Comparison of ENCODE assay signal across 1 cellular context in the genomic region with DNA sequence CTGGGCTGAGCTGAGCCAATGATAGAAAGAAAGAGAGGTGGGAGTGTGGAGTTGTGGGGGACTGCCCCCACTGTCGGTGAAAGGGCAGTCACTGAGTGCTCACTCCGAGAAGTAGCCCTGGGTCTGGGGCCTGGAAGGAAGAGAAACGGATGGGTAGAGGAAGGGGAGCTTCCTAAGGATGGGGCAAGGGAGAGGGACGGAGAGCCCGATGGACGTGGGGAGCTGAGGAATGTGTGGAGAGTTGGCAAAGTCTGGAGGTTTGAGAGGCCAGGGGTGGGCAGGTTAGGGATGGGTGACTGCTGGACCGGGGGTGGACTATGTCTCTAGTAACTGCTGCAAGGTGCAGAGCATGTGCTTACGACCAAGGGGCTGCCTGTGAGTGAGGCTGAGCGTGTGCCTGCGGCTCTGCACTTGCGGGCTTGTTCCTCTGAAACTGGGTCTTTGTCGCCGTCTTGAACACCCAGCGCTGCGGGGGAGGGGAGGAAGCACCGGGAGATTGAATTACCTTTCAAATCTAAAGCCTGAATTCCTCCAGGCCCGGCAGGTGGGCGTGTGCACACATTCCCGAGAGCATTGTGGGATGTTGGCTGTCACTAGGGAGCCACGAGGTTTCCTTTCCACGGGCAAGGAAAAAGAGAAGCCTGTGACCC.
TF ChIP-seq lines count a peak whose summit lies in the region.

No MANE protein-coding gene starts in this region.

TF ChIP-seq in HEK293, 187 proteins besides CTCF, POLR2A, EP300 and RAD21 (continued from another document):
- TF ChIP-seq EGR2 (tag by site-specific recombination; IDR thresholded peaks at IDR 0.05; ENCODE audit: low read depth) (peak; percentile 93), ZNF335 (tag by site-specific recombination; conservative IDR thresholded peaks at IDR 0.05) (peak; percentile 30; the same call in 1 of the 2 replicates), KLF1 (tag by site-specific recombination; IDR thresholded peaks at IDR 0.05) (peak; percentile 19; the same call in 1 of the 2 replicates), ZNF521 (tag by site-specific recombination; IDR thresholded peaks at IDR 0.05) (no peak), ZNF146 (tag by site-specific recombination; IDR thresholded peaks at IDR 0.05) (no peak), IKZF3 (tag by site-specific recombination; IDR thresholded peaks at IDR 0.05) (0 out of 2 replicates have a peak, but pooled peaks have one; percentile 46), ZNF239 (tag by site-specific recombination; IDR thresholded peaks at IDR 0.05) (no peak), ZNF174 (tag by site-specific recombination; IDR thresholded peaks at IDR 0.05) (no peak), ZNF354C (tag by site-specific recombination; IDR thresholded peaks at IDR 0.05; ENCODE audit: borderline replicate concordance, low read depth) (no peak), SP3 (tag by site-specific recombination; IDR thresholded peaks at IDR 0.05) (no peak), ZNF280D (tag by site-specific recombination; IDR thresholded peaks at IDR 0.05) (no peak), MZF1 (tag by site-specific recombination; IDR thresholded peaks at IDR 0.05; ENCODE audit: borderline replicate concordance) (no peak), WT1 (tag by site-specific recombination; IDR thresholded peaks at IDR 0.05) (peak; percentile 60; the same call in 1 of the 2 replicates), KLF9 (tag by site-specific recombination; IDR thresholded peaks at IDR 0.05; ENCODE audit: low read depth) (peak; percentile 55), ZNF555 (tag by site-specific recombination; conservative IDR thresholded peaks at IDR 0.05) (no peak), ZFHX2 (tag by site-specific recombination; conservative IDR thresholded peaks at IDR 0.05) (peak; percentile 93), ZNF404 (tag by site-specific recombination; IDR thresholded peaks at IDR 0.05) (no peak), ZNF776 (tag by site-specific recombination; IDR thresholded peaks at IDR 0.05; ENCODE audit: borderline replicate concordance) (no peak), GFI1B (tag by site-specific recombination; IDR thresholded peaks at IDR 0.05) (no peak), ZNF585B (tag by site-specific recombination; IDR thresholded peaks at IDR 0.05) (no peak), ZSCAN4 (tag by site-specific recombination; IDR thresholded peaks at IDR 0.05) (no peak), GLIS1 (tag by site-specific recombination; IDR thresholded peaks at IDR 0.05) (peak; percentile 78), ZIC2 (tag by site-specific recombination; IDR thresholded peaks at IDR 0.05) (peak; percentile 66), MYNN (tag by site-specific recombination; IDR thresholded peaks at IDR 0.05; ENCODE audit: borderline replicate concordance) (no peak), ZFP3 (tag by site-specific recombination; IDR thresholded peaks at IDR 0.05; ENCODE audit: low read depth) (no peak), ZNF549 (tag by site-specific recombination; IDR thresholded peaks at IDR 0.05) (no peak), ZBTB11 (tag by site-specific recombination; conservative IDR thresholded peaks at IDR 0.05; ENCODE audit: low read depth) (no peak), ZNF157 (tag by site-specific recombination; IDR thresholded peaks at IDR 0.05) (no peak), ZNF24 (tag by site-specific recombination; IDR thresholded peaks at IDR 0.05) (no peak), RBAK (tag by site-specific recombination; IDR thresholded peaks at IDR 0.05) (no peak), ZNF510 (tag by site-specific recombination; IDR thresholded peaks at IDR 0.05; ENCODE audit: insufficient replicate concordance) (no peak), ZNF416 (tag by site-specific recombination; IDR thresholded peaks at IDR 0.05) (no peak), ZEB2 (tag by site-specific recombination; IDR thresholded peaks at IDR 0.05) (no peak), HIC1 (tag by site-specific recombination; IDR thresholded peaks at IDR 0.05) (no peak), ZXDB (tag by site-specific recombination; IDR thresholded peaks at IDR 0.05) (no peak), ZNF221 (tag by site-specific recombination; IDR thresholded peaks at IDR 0.05; ENCODE audit: borderline replicate concordance) (no peak)
- TF ChIP-seq, protein P1, sequence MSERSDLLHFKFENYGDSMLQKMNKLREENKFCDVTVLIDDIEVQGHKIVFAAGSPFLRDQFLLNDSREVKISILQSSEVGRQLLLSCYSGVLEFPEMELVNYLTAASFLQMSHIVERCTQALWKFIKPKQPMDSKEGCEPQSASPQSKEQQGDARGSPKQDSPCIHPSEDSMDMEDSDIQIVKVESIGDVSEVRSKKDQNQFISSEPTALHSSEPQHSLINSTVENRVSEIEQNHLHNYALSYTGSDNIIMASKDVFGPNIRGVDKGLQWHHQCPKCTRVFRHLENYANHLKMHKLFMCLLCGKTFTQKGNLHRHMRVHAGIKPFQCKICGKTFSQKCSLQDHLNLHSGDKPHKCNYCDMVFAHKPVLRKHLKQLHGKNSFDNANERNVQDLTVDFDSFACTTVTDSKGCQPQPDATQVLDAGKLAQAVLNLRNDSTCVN (tag by site-specific recombination; optimal IDR thresholded peaks at IDR 0.05): peak; percentile 10
